In the genomic region with DNA sequence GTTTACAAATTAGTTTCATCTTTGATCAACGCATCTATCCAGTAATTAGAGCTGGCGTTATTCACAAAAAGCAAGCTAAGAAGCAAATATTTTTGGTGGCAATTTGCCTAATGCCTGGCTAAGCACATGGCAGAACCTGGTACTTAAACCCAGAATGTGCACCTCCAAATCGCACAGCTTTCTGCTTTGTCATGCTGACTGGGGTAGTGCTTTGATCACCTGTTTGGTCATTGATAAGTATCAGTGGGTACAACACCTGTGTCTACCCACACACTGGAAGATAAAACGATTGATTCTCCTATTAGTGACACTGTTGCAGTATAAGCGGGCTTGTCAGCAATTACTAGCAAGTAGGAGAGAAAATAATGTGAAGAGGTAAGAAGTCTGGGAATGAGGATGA, we compare ENCODE assay signal across 30 cellular contexts. TPM values are rescaled to one million over a fixed set of nuclear protein-coding genes. Genes with fewer than 3 reads are reported as not detected.
DNase-seq lines count a peak whose midpoint lies in the region; ATAC-seq, FAIRE-seq and TF ChIP-seq lines count a peak whose summit lies in the region.
"Had no signal": no experiment of that assay in that cellular context is flagged by ENCODE, and none has a peak within 500 bp of the region (broad histone marks: within the 10 kb centered on the region; RNA-seq: fewer than 3 reads in every experiment).

No MANE protein-coding gene starts in this region.

- H3K4me3 ChIP-seq in A549: peak overlapping the region; percentile 87; the same call in 2 of the 3 replicates
- H3K4me3 ChIP-seq in CD4-positive, CD25-positive, alpha-beta regulatory T cell (ENCODE audit: low read depth, low read length): no peak overlapping the region
- H3K4me3 ChIP-seq in vagina: no peak overlapping the region
- H3K4me3 ChIP-seq: esophagus squamous epithelium, ovary, skin epidermis, upper lobe of left lung had no signal

- peak in 1 of 2 experiments; percentile 63 for DNase-seq in A549 (ENCODE audit: low read depth in 1 of 2, low spot score in 1 of 2)
- peak in 1 of 3 donors; percentile 37 for DNase-seq in CD4-positive, CD25-positive, alpha-beta regulatory T cell
- DNase-seq in NCI-H460 (ENCODE audit: extremely low read depth, low read depth): peak; percentile 66
- DNase-seq in erythroblast (lab: John Stamatoyannopoulos, UW): peak; percentile 13 to 25
- no peak for DNase-seq in kidney tubule cell (ENCODE audit: low spot score)
- DNase-seq in vagina (ENCODE audit: extremely low spot score in 2 of 2): no peak
- DNase-seq: activated CD4-positive, alpha-beta T cell treated with anti-CD3 and anti-CD28 coated beads for 4 hours; activated naive CD4-positive, alpha-beta T cell; activated T-cell treated with anti-CD3 and anti-CD28 coated beads, Interleukin-2, amount 50 U/mL, for 48 hours; C1 segment of cervical spinal cord; Calu3; dermis blood vessel endothelial cell; DMS79 treated with DMSO at 0.1 percent for 48 hours; esophagus squamous epithelium; foreskin keratinocyte; GF-D8; head of caudate nucleus; naive thymus-derived CD8-positive, alpha-beta T cell; NCI-H1105 treated with DMSO at 0.1 percent for 48 hours; NCI-H187 treated with DMSO at 0.1 percent for 48 hours; NCI-H524 treated with DMSO at 0.1 percent for 48 hours; ovary; retina; SHP77 treated with DMSO at 0.1 percent for 48 hours; stimulated activated naive CD4-positive, alpha-beta T cell; T-helper 9 cell; upper lobe of left lung had no signal

- peak overlapping the region; percentile 77 for H3K4me2 ChIP-seq in A549

- no peak for FAIRE-seq in A549 (lab: Jason Lieb, UNC)

- H3K27me3 ChIP-seq in CD4-positive, CD25-positive, alpha-beta regulatory T cell (ENCODE audit: control insufficient read depth, insufficient read depth, low read length): no peaks in the 10 kb centered on the region
- H3K27me3 ChIP-seq in vagina: no peaks in the 10 kb centered on the region
- H3K27me3 ChIP-seq: esophagus squamous epithelium, foreskin keratinocyte, ovary, upper lobe of left lung had no signal

- WGBS in A549 (ENCODE audit: missing lambda C conversion rate): 28% methylated on average over 5 of the region's 5 CpGs

- no peaks in the 10 kb centered on the region for H3K9me3 ChIP-seq in A549
- H3K9me3 ChIP-seq in CD4-positive, CD25-positive, alpha-beta regulatory T cell (ENCODE audit: control insufficient read depth in 2 of 2, low read length in 2 of 2): no peaks in the 10 kb centered on the region
- H3K9me3 ChIP-seq in vagina: no peaks in the 10 kb centered on the region
- H3K9me3 ChIP-seq: esophagus squamous epithelium, ovary, upper lobe of left lung had no signal

- TF ChIP-seq RAD21 in A549 (conservative IDR thresholded peaks at IDR 0.05 in 1 of 2, IDR thresholded peaks at IDR 0.05 in 1 of 2): no peak

- H3K27ac ChIP-seq in A549 (peak overlapping the region; percentile 89 to 98), vagina (no peak overlapping the region)
- no peak overlapping the region for H3K27ac ChIP-seq in CD4-positive, CD25-positive, alpha-beta regulatory T cell (ENCODE audit: insufficient read depth, low read length, poor library complexity, severe bottlenecking)
- H3K27ac ChIP-seq: esophagus squamous epithelium, foreskin keratinocyte, ovary, skin epidermis, upper lobe of left lung had no signal

- ATAC-seq in A549 (no peak), GM21381 (IDR thresholded peaks at IDR 0.05; ENCODE audit: unreplicated experiment) (no peak), HG03097 (IDR thresholded peaks at IDR 0.05; ENCODE audit: low FRiP score, unreplicated experiment) (no peak)
- ATAC-seq in CD4-positive, CD25-positive, alpha-beta regulatory T cell (ENCODE audit: low read depth in 2 of 2): no peak
- ATAC-seq: foreskin keratinocyte; naive thymus-derived CD8-positive, alpha-beta T cell had no signal

- no peaks in the 10 kb centered on the region for H3K36me3 ChIP-seq in CD4-positive, CD25-positive, alpha-beta regulatory T cell (ENCODE audit: control insufficient read depth, insufficient read depth, low read length)
- H3K36me3 ChIP-seq in vagina: no peaks in the 10 kb centered on the region
- H3K36me3 ChIP-seq: ovary, upper lobe of left lung had no signal

- no peaks in the 10 kb centered on the region for H3K36me3 Mint-ChIP-seq in CD4-positive, CD25-positive, alpha-beta regulatory T cell
- H3K36me3 Mint-ChIP-seq: naive thymus-derived CD8-positive, alpha-beta T cell had no signal

- H3K9me3 Mint-ChIP-seq in CD4-positive, CD25-positive, alpha-beta regulatory T cell: no peaks in the 10 kb centered on the region
- H3K9me3 Mint-ChIP-seq: naive thymus-derived CD8-positive, alpha-beta T cell had no signal

- TF ChIP-seq CTCF in A549 (IDR thresholded peaks at IDR 0.05) (no peak), vagina (IDR thresholded peaks at IDR 0.05) (no peak)

- H3K4me1 Mint-ChIP-seq in CD4-positive, CD25-positive, alpha-beta regulatory T cell: peaks cover 3 to 17% (median 7%) of the 10 kb centered on the region in 4 donors

- POLR2A ChIA-PET in A549 (lab: Yijun Ruan, JAX): no interaction called here

- TF ChIP-seq EP300 in A549 (IDR thresholded peaks at IDR 0.05): no peak

- H3K4me1 ChIP-seq in A549 (peaks cover 52% of the 10 kb centered on the region), vagina (peaks cover 24% of the 10 kb centered on the region)
- H3K4me1 ChIP-seq in CD4-positive, CD25-positive, alpha-beta regulatory T cell (ENCODE audit: control insufficient read depth, insufficient read depth, low read length, poor library complexity, severe bottlenecking): peaks cover 22% of the 10 kb centered on the region
- H3K4me1 ChIP-seq: foreskin keratinocyte had no signal

- H3K27me3 Mint-ChIP-seq in CD4-positive, CD25-positive, alpha-beta regulatory T cell: no peaks in the 10 kb centered on the region

- intact Hi-C loops in vagina (cut with DNase I): loop anchor here (5.0 to 10.0 kb wide), 2 partner anchors 93 to 186 kb away; a partner anchor contains a TSS

- peak overlapping the region in 3 of 4 donors; percentile 67 to 85 (median 73) for H3K4me3 Mint-ChIP-seq in CD4-positive, CD25-positive, alpha-beta regulatory T cell

- TF ChIP-seq POLR2A in A549 (IDR thresholded peaks at IDR 0.05; ENCODE audit: low read length) (no peak), erythroblast (IDR thresholded peaks at IDR 0.05; ENCODE audit: low read length) (no peak), vagina (IDR thresholded peaks at IDR 0.05) (no peak)

- CTCF ChIA-PET in A549 (lab: Yijun Ruan, JAX): interaction anchor here (0.9 to 3.5 kb wide), 5 partner anchors 10 to 318 kb away, joined by 3 to 22 read pairs (median 4); no protein-coding TSS in a partner anchor

- no peak overlapping the region for H3K27ac Mint-ChIP-seq in CD4-positive, CD25-positive, alpha-beta regulatory T cell
- H3K27ac Mint-ChIP-seq: naive thymus-derived CD8-positive, alpha-beta T cell had no signal

TF ChIP-seq in A549, 52 proteins besides CTCF, POLR2A, EP300 and RAD21:
- TF ChIP-seq, protein P1, sequence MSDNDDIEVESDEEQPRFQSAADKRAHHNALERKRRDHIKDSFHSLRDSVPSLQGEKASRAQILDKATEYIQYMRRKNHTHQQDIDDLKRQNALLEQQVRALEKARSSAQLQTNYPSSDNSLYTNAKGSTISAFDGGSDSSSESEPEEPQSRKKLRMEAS (IDR thresholded peaks at IDR 0.05): peak; percentile 71
- no peak for TF ChIP-seq MAZ (IDR thresholded peaks at IDR 0.05; ENCODE audit: borderline replicate concordance, low read depth, low read length)
- TF ChIP-seq MAFK (IDR thresholded peaks at IDR 0.05; ENCODE audit: partially characterized antibody): peak; percentile 87
- no peak for TF ChIP-seq NPAS2 (CRISPR knock-in tag; IDR thresholded peaks at IDR 0.05; ENCODE audit: borderline replicate concordance)
- peak; percentile 84 for TF ChIP-seq NFE2L2 (conservative IDR thresholded peaks at IDR 0.05; ENCODE audit: low read length)
- no peak for TF ChIP-seq CEBPB (IDR thresholded peaks at IDR 0.05)
- TF ChIP-seq, protein P2, sequence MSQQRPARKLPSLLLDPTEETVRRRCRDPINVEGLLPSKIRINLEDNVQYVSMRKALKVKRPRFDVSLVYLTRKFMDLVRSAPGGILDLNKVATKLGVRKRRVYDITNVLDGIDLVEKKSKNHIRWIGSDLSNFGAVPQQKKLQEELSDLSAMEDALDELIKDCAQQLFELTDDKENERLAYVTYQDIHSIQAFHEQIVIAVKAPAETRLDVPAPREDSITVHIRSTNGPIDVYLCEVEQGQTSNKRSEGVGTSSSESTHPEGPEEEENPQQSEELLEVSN (IDR thresholded peaks at IDR 0.05; ENCODE audit: borderline replicate concordance, low read depth): 0 out of 2 replicates have a peak, but pooled peaks have one; percentile 42

RNA-seq across cellular contexts. Expression of a gene that starts 1.9 kb away (rescaled TPM):
- polyA plus RNA-seq in A549 (2011; rRNA removed) (10.2 and 12.7 TPM in 2 replicates), A549 (2017; fragmentation: RNase III; extraction: RNeasy Plus Mini Kit Qiagen cat#74134 plus additional on column Dnase treatment) (8.7 to 10.4 TPM (median 9.9 TPM) in 3 replicates)
- 5.2 and 6.0 TPM in 2 replicates for polyA plus RNA-seq in A549 (2012; cell fraction: cytosol; rRNA removed)
- 4.3 and 4.7 TPM in 2 replicates for polyA plus RNA-seq in A549 (2012; cell fraction: nucleus; rRNA removed)
- polyA minus RNA-seq in A549 (2011; rRNA and poly(A)+ RNA removed): 3.3 and 4.1 TPM in 2 replicates
- 1.8 TPM for total RNA-seq in CD4-positive, CD25-positive, alpha-beta regulatory T cell
- 1 to 10 TPM; 2.8 to 4.8 (median 3.2) TPM for polyA plus RNA-seq in CD4-positive, CD25-positive, alpha-beta regulatory T cell
- total RNA-seq in NCI-H460 (2014; rRNA removed; shearing (Covaris generic)): 16.4 and 20.9 TPM in 2 replicates
- 10.5 and 11.8 TPM in 2 replicates for polyA plus RNA-seq in NCI-H460 (2014; cell fraction: nucleus; rRNA removed)
- 3.2 TPM for total RNA-seq in vagina

Comparison
In these comparisons a context has a peak if more than half of its experiments do, and no peak if none do; other contexts are left out.
1. DNase-seq: peak in NCI-H460 (single experiment) and erythroblast (2 of 2); none in kidney tubule cell (single experiment) and vagina (0 of 2).
2. H3K27ac ChIP-seq: peak in A549 (2 of 2); none in CD4-positive, CD25-positive, alpha-beta regulatory T cell (single experiment) and vagina (single experiment).